In genomic region chr15:93243573-93243972, GRCh38 we compare ENCODE assay signal across 21 cellular contexts.
A peak's percentile ranks its signal among the peaks of the same experiment; 100 is the strongest.
DNase-seq lines count a peak whose midpoint lies in the region; ATAC-seq, FAIRE-seq and TF ChIP-seq lines count a peak whose summit lies in the region.
"Had no signal": no experiment of that assay in that cellular context is flagged by ENCODE, and none has a peak within 500 bp of the region (broad histone marks: within the 10 kb centered on the region; RNA-seq: fewer than 3 reads in every experiment).

No MANE protein-coding gene starts in this region.

- peak overlapping the region; percentile 99 for H2AK5ac ChIP-seq in H1 (ENCODE audit: low read depth, low read length)

- no peak overlapping the region for H3K9ac ChIP-seq in H1 (replicated peaks in 1 of 4; ENCODE audit: extremely low read depth in 1 of 4, low read depth in 3 of 4, low read length in 3 of 4)
- H3K9ac ChIP-seq: BLaER1 treated with 17β-estradiol and CSF1 and Interleukin-3, amounts not matched to agents 10 nM and 100 nM had no signal

- H3K4me2 ChIP-seq in H1 (ENCODE audit: insufficient read depth in 1 of 2, low read depth in 2 of 2, low read length in 2 of 2): no peak overlapping the region
- H3K4me2 ChIP-seq: BLaER1 treated with 17β-estradiol and CSF1 and Interleukin-3, amounts not matched to agents 10 nM and 100 nM had no signal

- H4K20me1 ChIP-seq in H1 (replicated peaks in 1 of 2; ENCODE audit: control insufficient read depth in 1 of 2, insufficient read depth in 2 of 2, low read length in 2 of 2): no peaks in the 10 kb centered on the region
- H4K20me1 ChIP-seq: BLaER1 treated with 17β-estradiol and CSF1 and Interleukin-3, amounts not matched to agents 10 nM and 100 nM had no signal

- peak overlapping the region; percentile 1; the same call in 1 of the 2 replicates for H2BK20ac ChIP-seq in H1 (ENCODE audit: low read length)

- H3K4ac ChIP-seq in H1 (replicated peaks; ENCODE audit: insufficient read length, low read depth, low read length): no peak overlapping the region

- peaks cover 12% of the 10 kb centered on the region; the same call in 1 of the 2 replicates for H3K23me2 ChIP-seq in H1 (ENCODE audit: low read depth, low read length)

- H2AFZ ChIP-seq in H1 (ENCODE audit: low read length): no peak overlapping the region

- no peak overlapping the region for H3K14ac ChIP-seq in H1 (ENCODE audit: insufficient read length)

- H3K56ac ChIP-seq in H1 (replicated peaks; ENCODE audit: insufficient read length, low read depth, low read length): peak overlapping the region; percentile 54

- H3K79me2 ChIP-seq in H1 (ENCODE audit: control insufficient read depth in 1 of 2, insufficient read depth in 2 of 2, low read length in 2 of 2): no peaks in the 10 kb centered on the region

- no peak for TF ChIP-seq POLR2A in H1 (IDR thresholded peaks at IDR 0.05; ENCODE audit: control extremely low read depth in 1 of 2, low read depth in 2 of 2, low read length in 2 of 2)

- peak overlapping the region; percentile 70; the same call in 1 of the 2 replicates for H2BK12ac ChIP-seq in H1 (ENCODE audit: low read depth, low read length)

- H3K23ac ChIP-seq in H1 (ENCODE audit: insufficient read length): no peak overlapping the region

- no peaks in the 10 kb centered on the region for H3K9me3 ChIP-seq in H1 (ENCODE audit: insufficient read depth in 2 of 2, low read depth in 1 of 2, low read length in 1 of 2)
- H3K9me3 ChIP-seq: BE2C had no signal

- no peak for TF ChIP-seq RAD21 in H1 (IDR thresholded peaks at IDR 0.05 in 1 of 2, conservative IDR thresholded peaks at IDR 0.05 in 1 of 2; ENCODE audit: low read depth in 2 of 2, low read length in 2 of 2)

- peak overlapping the region; percentile 80; the same call in 1 of the 2 replicates for H2BK5ac ChIP-seq in H1 (ENCODE audit: low read depth, low read length)

- TF ChIP-seq CTCF in H1 (IDR thresholded peaks at IDR 0.05; ENCODE audit: control extremely low read depth in 1 of 3, insufficient read depth in 1 of 3, low read depth in 1 of 3, low read length in 3 of 3): no peak

- H3K4me1 ChIP-seq in H1 (replicated peaks in 1 of 4; ENCODE audit: control insufficient read depth in 3 of 4, insufficient read depth in 4 of 4, low read length in 3 of 4): peaks cover 8 to 23% (median 17%) of the 10 kb centered on the region in 4 experiments
- H3K4me1 ChIP-seq: BE2C had no signal

- H4K91ac ChIP-seq in H1 (replicated peaks; ENCODE audit: insufficient read length, low read length): no peak overlapping the region

- H3K18ac ChIP-seq in H1 (ENCODE audit: extremely low read depth, low read length): no peak overlapping the region

- H3K79me1 ChIP-seq in H1 (ENCODE audit: low read depth, low read length): no peaks in the 10 kb centered on the region

- H4K8ac ChIP-seq in H1 (ENCODE audit: extremely low read depth, insufficient read depth, low read length): no peak overlapping the region; the same call in 1 of the 2 replicates

- ATAC-seq in left lobe of liver (no peak), HG02970 (IDR thresholded peaks at IDR 0.05; ENCODE audit: low FRiP score, unreplicated experiment) (no peak)

- DNase-seq in DMS53 (lab: John Stamatoyannopoulos, UW): peak; percentile 18
- no peak for DNase-seq in DMS53 treated with DMSO at 0.1 percent for 48 hours (lab: John Stamatoyannopoulos, UW; ENCODE audit: unreplicated experiment)
- no peak for DNase-seq in H1 (ENCODE audit: low read depth in 1 of 2, low spot score in 2 of 2)
- DNase-seq in left lobe of liver (ENCODE audit: low spot score): peak; percentile 21
- no peak for DNase-seq in hepatic stellate cell (ENCODE audit: low spot score)
- no peak for DNase-seq in ureter (ENCODE audit: low spot score)
- DNase-seq: AML-193; BE2C; CD4-positive, alpha-beta T cell; CD8-positive, alpha-beta memory T cell; DMS 273 treated with DMSO at 0.1 percent for 48 hours; DND-41; GOT3; H7; HCEC 1CT had no signal

- POLR2A ChIA-PET in H1 (lab: Charles Lee; ENCODE audit: partially characterized antibody): no interaction called here

- no peak overlapping the region for H2BK120ac ChIP-seq in H1 (replicated peaks; ENCODE audit: low read depth, low read length)

- 91 to 100% methylated on average over 2 to 9 of the region's 9 CpGs for WGBS in H1 (ENCODE audit: extremely low coverage in 1 of 2, insufficient coverage in 1 of 2, insufficient read length in 1 of 2, insufficient replicate concordance in 2 of 2, low coverage in 1 of 2, low lambda C conversion rate in 2 of 2, missing lambda C conversion rate in 1 of 2), 2 experiments

- CTCF ChIA-PET in H1 (lab: Charles Lee; ENCODE audit: partially characterized antibody): no interaction called here

- H3K36me3 ChIP-seq in H1 (ENCODE audit: control insufficient read depth in 2 of 4, insufficient read depth in 4 of 4, low read length in 3 of 4): no peaks in the 10 kb centered on the region
- H3K36me3 ChIP-seq: BE2C; BLaER1 treated with 17β-estradiol and CSF1 and Interleukin-3, amounts not matched to agents 10 nM and 100 nM had no signal

- H3K27ac ChIP-seq in H1 (ENCODE audit: low read depth, low read length): no peak overlapping the region
- H3K27ac ChIP-seq: 22Rv1; BLaER1 treated with 17β-estradiol and CSF1 and Interleukin-3, amounts not matched to agents 10 nM and 100 nM had no signal

- TF ChIP-seq EP300 in H1 (IDR thresholded peaks at IDR 0.05; ENCODE audit: borderline replicate concordance in 1 of 2, low read depth in 2 of 2, low read length in 2 of 2): no peak

- H4K5ac ChIP-seq in H1 (ENCODE audit: insufficient read length, low read depth, low read length): no peak overlapping the region

- H3K27me3 ChIP-seq in H1 (replicated peaks in 1 of 4; ENCODE audit: control insufficient read depth in 3 of 4, extremely low read depth in 1 of 4, insufficient read depth in 3 of 4, low read length in 3 of 4): peaks cover 4 to 29% (median 16%) of the 10 kb centered on the region in 4 experiments
- H3K27me3 ChIP-seq: BE2C; BLaER1 treated with 17β-estradiol and CSF1 and Interleukin-3, amounts not matched to agents 10 nM and 100 nM had no signal

- no peak for FAIRE-seq in H1 (lab: Jason Lieb, UNC)
- FAIRE-seq: A204.1, D721Med, G401.6 had no signal

- H3K4me3 ChIP-seq in H1 (ENCODE audit: extremely low read depth in 1 of 4, insufficient read depth in 2 of 4, low read depth in 3 of 4, low read length in 4 of 4): no peak overlapping the region
- H3K4me3 ChIP-seq: BLaER1 treated with 17β-estradiol and CSF1 and Interleukin-3, amounts not matched to agents 10 nM and 100 nM had no signal

- peak overlapping the region; percentile 34; the same call in 1 of the 2 replicates for H2BK15ac ChIP-seq in H1 (ENCODE audit: low read length)

TF ChIP-seq in H1, 55 proteins besides CTCF, POLR2A, EP300 and RAD21:
- no peak for TF ChIP-seq TBP (IDR thresholded peaks at IDR 0.05; ENCODE audit: low read depth, low read length)
- TF ChIP-seq CBX8 (IDR thresholded peaks at IDR 0.05; ENCODE audit: borderline replicate concordance, low read depth, low read length): no peak

Comparison
In these comparisons a context has a peak if more than half of its experiments do, and no peak if none do; other contexts are left out.
1. DNase-seq: peak in DMS53 (single experiment) and left lobe of liver (single experiment); none in DMS53 treated with DMSO at 0.1 percent for 48 hours (single experiment), H1 (0 of 2), hepatic stellate cell (single experiment) and ureter (single experiment).